Comparison of ENCODE assay signal across 18 cellular contexts in the genomic region with DNA sequence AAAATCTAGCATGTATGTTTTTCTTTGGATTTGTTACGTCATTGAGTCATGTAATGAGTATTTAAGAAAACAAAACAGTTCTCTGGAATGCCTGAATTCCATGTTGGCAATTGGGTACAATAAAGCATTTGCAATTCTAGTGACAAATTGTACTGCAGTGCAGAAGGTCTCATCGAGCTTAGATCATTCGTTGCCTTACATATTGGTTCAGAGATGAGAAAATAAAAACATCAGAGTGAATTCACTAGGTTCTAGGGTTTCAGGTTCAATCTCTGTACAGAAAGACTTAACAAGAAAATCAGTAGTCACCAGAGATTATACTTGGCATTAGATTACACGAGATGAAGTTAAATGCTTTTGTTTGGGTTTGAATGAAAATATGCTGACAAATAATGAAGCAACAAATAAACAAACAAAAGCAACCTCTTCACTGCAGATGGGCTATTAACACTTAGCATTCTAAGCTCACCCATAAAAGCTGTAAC.
DNase-seq lines count a peak whose midpoint lies in the region; ATAC-seq and TF ChIP-seq lines count a peak whose summit lies in the region.
"Had no signal": no experiment of that assay in that cellular context is flagged by ENCODE, and none has a peak within 500 bp of the region (broad histone marks: within the 10 kb centered on the region; RNA-seq: fewer than 3 reads in every experiment).

No MANE protein-coding gene starts in this region.

- H2AFZ ChIP-seq in IMR-90 (replicated peaks; ENCODE audit: low read length, poor library complexity) = no peak overlapping the region

- no peak overlapping the region for H3K4ac ChIP-seq in IMR-90 (ENCODE audit: low read depth, low read length)

- H3K23ac ChIP-seq in IMR-90 (ENCODE audit: low read depth, low read length) = no peak overlapping the region

- no peaks in the 10 kb centered on the region for H4K20me1 ChIP-seq in IMR-90 (ENCODE audit: insufficient read depth, low read length)
- H4K20me1 ChIP-seq: BLaER1 treated with 17β-estradiol and CSF1 and Interleukin-3, amounts not matched to agents 10 nM and 100 nM had no signal

- ATAC-seq in IMR-90 (ENCODE audit: low read depth) = peak; percentile 44; the same call in 1 of the 2 replicates
- no peak for ATAC-seq in stimulated activated naive B cell treated with anti-CD40 and anti-IgM and Interleukin-4, amounts not matched to agents 10 μg/mL and 1 μg/mL and 100 μg/mL, for 72 hours (replicated peaks)
- ATAC-seq: K562, PC-3 had no signal

- H3K14ac ChIP-seq in IMR-90 (replicated peaks; ENCODE audit: low read depth, low read length) = no peak overlapping the region

- no peaks in the 10 kb centered on the region for H3K4me1 Mint-ChIP-seq in stimulated activated naive B cell treated with anti-CD40 and anti-IgM and Interleukin-4, amounts not matched to agents 10 μg/mL and 1 μg/mL and 100 μg/mL, for 72 hours
- H3K4me1 Mint-ChIP-seq: CD8-positive, alpha-beta memory T cell had no signal

- in situ Hi-C loops in IMR-90 (cut with MboI; ENCODE audit: low sequenced_read_pairs) = no loop called here

- H3K9me1 ChIP-seq in IMR-90 (ENCODE audit: insufficient read depth, low read length) = no peaks in the 10 kb centered on the region

- H4K91ac ChIP-seq in IMR-90 (ENCODE audit: insufficient read depth, low read depth, low read length) = no peak overlapping the region

- no peaks in the 10 kb centered on the region for H3K36me3 Mint-ChIP-seq in stimulated activated naive B cell treated with anti-CD40 and anti-IgM and Interleukin-4, amounts not matched to agents 10 μg/mL and 1 μg/mL and 100 μg/mL, for 72 hours
- H3K36me3 Mint-ChIP-seq: CD8-positive, alpha-beta memory T cell had no signal

- TF ChIP-seq RAD21 in IMR-90 (IDR thresholded peaks at IDR 0.05; ENCODE audit: low read length) = no peak

- H3K27me3 Mint-ChIP-seq in stimulated activated naive B cell treated with anti-CD40 and anti-IgM and Interleukin-4, amounts not matched to agents 10 μg/mL and 1 μg/mL and 100 μg/mL, for 72 hours = no peaks in the 10 kb centered on the region

- no CpG with 5 or more reads among the region's 4 CpGs for WGBS in IMR-90 (ENCODE audit: extremely low coverage in 2 of 2, insufficient read length in 1 of 2), 2 experiments

- no peak for TF ChIP-seq POLR2A in IMR-90 (IDR thresholded peaks at IDR 0.05; ENCODE audit: low read depth, low read length)

- no peak overlapping the region for H2BK5ac ChIP-seq in IMR-90 (ENCODE audit: low read depth, low read length, poor library complexity, severe bottlenecking)

- no peak overlapping the region for H2BK120ac ChIP-seq in IMR-90 (ENCODE audit: low read depth, low read length)

- H3K9ac ChIP-seq in IMR-90 (ENCODE audit: low read depth, low read length) = no peak overlapping the region
- H3K9ac ChIP-seq: BLaER1 treated with 17β-estradiol and CSF1 and Interleukin-3, amounts not matched to agents 10 nM and 100 nM had no signal

- no peak overlapping the region for H2BK20ac ChIP-seq in IMR-90 (ENCODE audit: low read depth, low read length)

- H2BK15ac ChIP-seq in IMR-90 (ENCODE audit: low read depth, low read length) = no peak overlapping the region

- CTCF ChIA-PET in IMR-90 (lab: Yijun Ruan, JAX) = no interaction called here

- H3K27me3 ChIP-seq in IMR-90 (ENCODE audit: control insufficient read depth, insufficient read depth, low read length) = no peaks in the 10 kb centered on the region
- H3K27me3 ChIP-seq: BLaER1 treated with 17β-estradiol and CSF1 and Interleukin-3, amounts not matched to agents 10 nM and 100 nM had no signal

- no peaks in the 10 kb centered on the region for H3K36me3 ChIP-seq in IMR-90 (ENCODE audit: control insufficient read depth, insufficient read depth, low read length)
- H3K36me3 ChIP-seq: BLaER1 treated with 17β-estradiol and CSF1 and Interleukin-3, amounts not matched to agents 10 nM and 100 nM had no signal

- no peak overlapping the region for H3K18ac ChIP-seq in IMR-90 (ENCODE audit: low read depth, low read length)

- H2AK5ac ChIP-seq in IMR-90 (ENCODE audit: low read depth, low read length) = no peak overlapping the region

- no peak overlapping the region for H3K4me3 Mint-ChIP-seq in stimulated activated naive B cell treated with anti-CD40 and anti-IgM and Interleukin-4, amounts not matched to agents 10 μg/mL and 1 μg/mL and 100 μg/mL, for 72 hours
- H3K4me3 Mint-ChIP-seq: CD8-positive, alpha-beta memory T cell had no signal

- H3K9me3 ChIP-seq in IMR-90 (ENCODE audit: control insufficient read depth, insufficient read depth, low read length) = peaks cover 5% of the 10 kb centered on the region; the same call in 1 of the 2 replicates
- H3K9me3 ChIP-seq: BLaER1 treated with 17β-estradiol and CSF1 and Interleukin-3, amounts not matched to agents 10 nM and 100 nM had no signal

- no peak overlapping the region for H3K4me2 ChIP-seq in IMR-90 (ENCODE audit: low read depth, low read length)
- H3K4me2 ChIP-seq: BLaER1 treated with 17β-estradiol and CSF1 and Interleukin-3, amounts not matched to agents 10 nM and 100 nM had no signal

- no peaks in the 10 kb centered on the region for H3K4me1 ChIP-seq in IMR-90 (ENCODE audit: control insufficient read depth, insufficient read depth, low read length)
- H3K4me1 ChIP-seq: BLaER1 treated with 17β-estradiol and CSF1 and Interleukin-3, amounts not matched to agents 10 nM and 100 nM had no signal

- no peak overlapping the region for H2AK9ac ChIP-seq in IMR-90 (replicated peaks; ENCODE audit: low read depth, low read length, poor library complexity)

- DNase-seq in NCI-H2171 treated with DMSO at 0.1 percent for 48 hours (lab: John Stamatoyannopoulos, UW) = peak; percentile 86
- no peak for DNase-seq in NCI-H2171 (lab: John Stamatoyannopoulos, UW)
- peak; percentile 25 for DNase-seq in IMR-90
- peak; percentile 13 to 28 for DNase-seq in cardiac fibroblast (ENCODE audit: low read depth in 2 of 2)
- peak; percentile 16 for DNase-seq in renal cortical epithelial cell (ENCODE audit: low read depth)
- DNase-seq in NCI-H524 (lab: John Stamatoyannopoulos, UW) = no peak
- DNase-seq in stimulated activated naive B cell treated with anti-CD40 and anti-IgM and Interleukin-4, amounts not matched to agents 10 μg/mL and 1 μg/mL and 100 μg/mL, for 72 hours = no peak
- DNase-seq in D341Med (ENCODE audit: low spot score) = no peak
- DNase-seq: CD8-positive, alpha-beta memory T cell; NCI-H1436 treated with DMSO at 0.1 percent for 48 hours; NCI-H2081 treated with DMSO at 0.1 percent for 48 hours; NCI-H446; NCI-H748 treated with DMSO at 0.1 percent for 48 hours; PC-3 had no signal

- H3K9me3 Mint-ChIP-seq in stimulated activated naive B cell treated with anti-CD40 and anti-IgM and Interleukin-4, amounts not matched to agents 10 μg/mL and 1 μg/mL and 100 μg/mL, for 72 hours = no peaks in the 10 kb centered on the region

- BruUV-seq in IMR-90 (replicated peaks; lab: Mats Ljungman, UMichigan) = no TSS peak

- dilution Hi-C loops in IMR-90 (cut with HindIII; ENCODE audit: low sequenced_read_pairs, unreplicated experiment) = no loop called here

- POLR2A ChIA-PET in IMR-90 (lab: Charles Lee; ENCODE audit: unreplicated experiment) = no interaction called here

- intact Hi-C loops in IMR-90 (cut with micrococcal nuclease) = no loop called here

- H3K4me3 ChIP-seq in IMR-90 (ENCODE audit: insufficient read depth, low read depth, low read length) (no peak overlapping the region), cardiac fibroblast (replicated peaks in 1 of 2; ENCODE audit: low read depth in 2 of 2, low read length in 2 of 2) (no peak overlapping the region)
- H3K4me3 ChIP-seq: BLaER1 treated with 17β-estradiol and CSF1 and Interleukin-3, amounts not matched to agents 10 nM and 100 nM; K562 had no signal

- H3K27ac Mint-ChIP-seq in stimulated activated naive B cell treated with anti-CD40 and anti-IgM and Interleukin-4, amounts not matched to agents 10 μg/mL and 1 μg/mL and 100 μg/mL, for 72 hours = no peak overlapping the region
- H3K27ac Mint-ChIP-seq: CD8-positive, alpha-beta memory T cell had no signal

- no peaks in the 10 kb centered on the region for H3K79me1 ChIP-seq in IMR-90 (ENCODE audit: low read depth in 1 of 2, low read length in 2 of 2)

- no peak overlapping the region for H4K8ac ChIP-seq in IMR-90 (ENCODE audit: low read depth in 2 of 2, low read length in 2 of 2)

- no peak overlapping the region for H3K27ac ChIP-seq in IMR-90 (ENCODE audit: insufficient read depth, low read length)
- H3K27ac ChIP-seq: BLaER1 treated with 17β-estradiol and CSF1 and Interleukin-3, amounts not matched to agents 10 nM and 100 nM; HL-60; RWPE1 had no signal

- H4K5ac ChIP-seq in IMR-90 (ENCODE audit: low read depth, low read length) = no peak overlapping the region

- TF ChIP-seq CTCF in IMR-90 (conservative IDR thresholded peaks at IDR 0.05; ENCODE audit: low read depth, low read length) (no peak), cardiac fibroblast (IDR thresholded peaks at IDR 0.05; ENCODE audit: low read depth, low read length) (no peak)

- H3K56ac ChIP-seq in IMR-90 (ENCODE audit: extremely low read depth, insufficient read depth, low read length) = no peak overlapping the region

TF ChIP-seq in IMR-90, 13 proteins besides CTCF, POLR2A, EP300 and RAD21:
- 0 out of 2 replicates have a peak, but pooled peaks have one; percentile 9 for TF ChIP-seq CEBPB (IDR thresholded peaks at IDR 0.05; ENCODE audit: low read depth, low read length)
- TF ChIP-seq MXI1 (IDR thresholded peaks at IDR 0.05; ENCODE audit: borderline replicate concordance, low read depth, low read length) = no peak
- no peak for TF ChIP-seq CHD1 (IDR thresholded peaks at IDR 0.05; ENCODE audit: low read depth, low read length)

Comparison
In these comparisons a context has a peak if more than half of its experiments do, and no peak if none do; other contexts are left out.
1. DNase-seq: peak in NCI-H2171 treated with DMSO at 0.1 percent for 48 hours (single experiment), IMR-90 (single experiment), cardiac fibroblast (2 of 2) and renal cortical epithelial cell (single experiment); none in NCI-H2171 (single experiment), NCI-H524 (0 of 2), stimulated activated naive B cell treated with anti-CD40 and anti-IgM and Interleukin-4, amounts not matched to agents 10 μg/mL and 1 μg/mL and 100 μg/mL, for 72 hours (single experiment) and D341Med (single experiment).